ENCODE assay signal across 8 cellular contexts in the genomic region with DNA sequence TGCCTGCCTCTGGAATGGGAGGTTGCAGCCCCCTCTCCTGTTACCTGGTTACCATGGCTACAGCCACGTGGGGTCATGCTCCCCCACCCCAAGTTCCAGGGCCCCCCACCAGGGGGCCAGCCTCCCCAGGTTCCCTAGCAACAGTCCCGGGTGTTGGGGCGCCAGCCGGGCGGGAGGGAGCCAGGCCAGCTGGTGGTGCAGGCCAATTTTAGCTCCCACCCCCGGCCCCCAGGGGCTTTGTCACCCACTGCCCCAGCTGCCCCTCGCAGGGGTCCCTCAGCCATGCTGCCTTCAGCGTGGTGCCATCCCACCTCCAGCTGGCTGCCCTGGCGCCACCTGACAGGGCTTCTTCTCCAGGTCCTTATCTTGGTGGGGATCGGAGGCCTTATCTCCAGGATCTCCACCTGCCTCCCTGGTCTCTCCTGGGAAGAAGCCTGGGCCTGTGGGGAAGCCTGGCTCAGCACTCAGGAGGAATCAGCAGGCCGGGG. TPM values are rescaled to one million over a fixed set of nuclear protein-coding genes. Genes with fewer than 3 reads are reported as not detected.
DNase-seq lines count a peak whose midpoint lies in the region; ATAC-seq and TF ChIP-seq lines count a peak whose summit lies in the region.

No MANE protein-coding gene starts in this region.

- intact Hi-C loops in PC-9 (cut with micrococcal nuclease; ENCODE audit: unreplicated experiment), result no loop called here

- H3K9me2 ChIP-seq in PC-9 (ENCODE audit: insufficient read depth), result no peaks in the 10 kb centered on the region

- no peak overlapping the region for H2AFZ ChIP-seq in PC-9

- no peaks in the 10 kb centered on the region for H3K27me3 ChIP-seq in PC-9 (ENCODE audit: insufficient read depth, low read depth)
- H3K27me3 ChIP-seq in Peyer's patch, result no peaks in the 10 kb centered on the region

- ATAC-seq in stimulated activated effector memory CD8-positive, alpha-beta T cell treated with anti-CD3 and anti-CD28 coated beads, Interleukin-12 subunit alpha, Interleukin-12 subunit beta, amount 100 ng/mL, for 72 hours, result no peak

- TF ChIP-seq CTCF in PC-9 (conservative IDR thresholded peaks at IDR 0.05) (peak; percentile 42; the same call in 1 of the 2 replicates), epithelial cell of proximal tubule (conservative IDR thresholded peaks at IDR 0.05; ENCODE audit: low read depth, low read length) (peak; percentile 37), Peyer's patch (IDR thresholded peaks at IDR 0.05) (no peak)

- H3K4me1 Mint-ChIP-seq in stimulated activated effector memory CD8-positive, alpha-beta T cell treated with anti-CD3 and anti-CD28 coated beads, Interleukin-12 subunit alpha, Interleukin-12 subunit beta, amount 100 ng/mL, for 72 hours, result peaks cover 55% of the 10 kb centered on the region

- peak overlapping the region; percentile 75 for H3K4me3 Mint-ChIP-seq in stimulated activated effector memory CD8-positive, alpha-beta T cell treated with anti-CD3 and anti-CD28 coated beads, Interleukin-12 subunit alpha, Interleukin-12 subunit beta, amount 100 ng/mL, for 72 hours

- POLR2A ChIA-PET in PC-9 (lab: Charles Lee; ENCODE audit: unreplicated experiment), result interaction anchor here (0.6 kb wide), 2 partner anchors 176 to 814 kb away, joined by 3 to 7 read pairs; no protein-coding TSS in a partner anchor

- H3K79me2 ChIP-seq in PC-9 (ENCODE audit: low read depth), result peaks cover 17% of the 10 kb centered on the region

- BruUV-seq in PC-9 (replicated peaks; lab: Mats Ljungman, UMichigan), result no TSS peak

- H3K36me3 ChIP-seq in PC-9 (ENCODE audit: low read depth) (no peaks in the 10 kb centered on the region), Peyer's patch (peaks cover 0 to 3% (median 0%) of the 10 kb centered on the region in 3 donors)

- peak; percentile 18 for DNase-seq in activated naive CD4-positive, alpha-beta T cell treated with Interleukin-2 at 50 U/mL for 16 hours
- DNase-seq in activated naive CD4-positive, alpha-beta T cell (lab: John Stamatoyannopoulos, UW), result no peak
- DNase-seq in PC-9, result no peak
- no peak for DNase-seq in epithelial cell of proximal tubule (ENCODE audit: low read depth)
- DNase-seq in stimulated activated effector memory CD8-positive, alpha-beta T cell treated with anti-CD3 and anti-CD28 coated beads, Interleukin-12 subunit alpha, Interleukin-12 subunit beta, amount 100 ng/mL, for 72 hours (ENCODE audit: low spot score in 2 of 2), result no peak
- no peak for DNase-seq in Peyer's patch
- DNase-seq in DMS53 treated with DMSO at 0.1 percent for 48 hours (lab: John Stamatoyannopoulos, UW; ENCODE audit: unreplicated experiment), result no peak
- no peak for DNase-seq in SW480 (ENCODE audit: low spot score)

- no peaks in the 10 kb centered on the region for H3K9me3 Mint-ChIP-seq in stimulated activated effector memory CD8-positive, alpha-beta T cell treated with anti-CD3 and anti-CD28 coated beads, Interleukin-12 subunit alpha, Interleukin-12 subunit beta, amount 100 ng/mL, for 72 hours

- peaks cover 6% of the 10 kb centered on the region; the same call in 1 of the 2 replicates for H3F3A ChIP-seq in PC-9 (ENCODE audit: insufficient read depth, low read depth)

- H3K36me3 Mint-ChIP-seq in stimulated activated effector memory CD8-positive, alpha-beta T cell treated with anti-CD3 and anti-CD28 coated beads, Interleukin-12 subunit alpha, Interleukin-12 subunit beta, amount 100 ng/mL, for 72 hours, result peaks cover 23% of the 10 kb centered on the region

- H3K4me3 ChIP-seq in PC-9 (no peak overlapping the region), epithelial cell of proximal tubule (ENCODE audit: low read depth, low read length) (no peak overlapping the region), Peyer's patch (no peak overlapping the region)

- H3K27ac ChIP-seq in PC-9, result no peak overlapping the region
- H3K27ac ChIP-seq in Peyer's patch, result no peak overlapping the region

- no peak overlapping the region for H3K4me2 ChIP-seq in PC-9

- CTCF ChIA-PET in PC-9 (lab: Charles Lee), result no interaction called here

- H3K4me1 ChIP-seq in PC-9 (replicated peaks; ENCODE audit: insufficient read depth) (peaks cover 16% of the 10 kb centered on the region), Peyer's patch (peaks cover 0 to 36% (median 13%) of the 10 kb centered on the region in 4 donors)

- no peak for TF ChIP-seq POLR2A in Peyer's patch (IDR thresholded peaks at IDR 0.05)

- H3K27ac Mint-ChIP-seq in stimulated activated effector memory CD8-positive, alpha-beta T cell treated with anti-CD3 and anti-CD28 coated beads, Interleukin-12 subunit alpha, Interleukin-12 subunit beta, amount 100 ng/mL, for 72 hours, result peak overlapping the region; percentile 94

- peaks cover 24% of the 10 kb centered on the region; the same call in 1 of the 2 replicates for H4K20me1 ChIP-seq in PC-9 (ENCODE audit: insufficient read depth)

- H3K9me3 ChIP-seq in PC-9 (ENCODE audit: insufficient read depth, low read depth) (no peaks in the 10 kb centered on the region), Peyer's patch (no peaks in the 10 kb centered on the region)

RNA-seq across cellular contexts. Expression of a gene that starts 3.0 kb away (rescaled TPM):
- total RNA-seq in PC-9 (2021), result 49.4 and 85.8 TPM in 2 replicates
- 12.6 and 15.0 TPM in 2 replicates for total RNA-seq in epithelial cell of proximal tubule
- total RNA-seq in Peyer's patch, result 10 to 100 TPM in 3 of 4 donors, 1 to 10 TPM in 1; 8.1 to 63.5 (median 23.4) TPM

RNA-seq across cellular contexts. Expression of a gene that starts 8.9 kb away (rescaled TPM):
- not detected in 2 replicates for total RNA-seq in PC-9 (2021)
- 0.12 TPM in 1 of 2 replicates, not detected in the other for total RNA-seq in epithelial cell of proximal tubule
- total RNA-seq in Peyer's patch, result 1 to 10 TPM; 1.5 to 8.3 (median 1.5) TPM

Comparison
In these comparisons a context has a peak if more than half of its experiments do, and no peak if none do; other contexts are left out.
1. CTCF ChIP-seq: peak in PC-9 (single experiment) and epithelial cell of proximal tubule (single experiment); none in Peyer's patch (0 of 6).